ENCODE assay signal across 10 cellular contexts in the genomic region with DNA sequence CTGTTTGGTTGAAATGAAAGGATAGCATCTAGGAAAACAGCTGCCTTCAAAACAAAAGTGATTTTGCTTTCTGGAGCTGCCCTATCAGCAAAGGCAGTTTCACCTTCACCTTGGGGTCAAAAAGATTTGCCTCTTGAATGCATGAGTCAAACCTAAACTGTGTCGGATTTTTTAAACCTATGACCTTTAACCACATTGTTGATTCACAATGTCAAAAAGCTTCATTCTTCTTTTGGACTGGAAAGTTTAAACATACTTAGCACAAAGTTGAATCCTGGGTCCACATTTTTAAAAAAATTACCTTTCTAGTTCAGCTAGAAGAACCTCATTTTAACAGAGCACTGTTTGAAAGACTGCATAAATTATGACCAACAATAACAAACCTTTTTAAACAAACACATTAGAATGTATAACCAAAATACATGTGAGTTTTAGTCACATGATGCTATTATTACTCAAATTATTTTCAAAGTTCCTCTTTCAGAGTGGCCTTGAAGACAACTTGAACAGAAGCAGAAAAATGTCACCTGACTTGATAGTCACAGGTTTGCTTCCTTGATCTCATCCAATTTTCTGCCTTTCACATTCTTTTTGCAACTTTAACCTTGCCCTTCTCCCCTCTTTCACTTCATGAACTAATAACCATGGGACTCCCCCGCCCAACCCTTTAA.
DNase-seq lines count a peak whose midpoint lies in the region; ATAC-seq and TF ChIP-seq lines count a peak whose summit lies in the region.
"Had no signal": no experiment of that assay in that cellular context is flagged by ENCODE, and none has a peak within 500 bp of the region (broad histone marks: within the 10 kb centered on the region; RNA-seq: fewer than 3 reads in every experiment).

No MANE protein-coding gene starts in this region.

- H3K4me3 ChIP-seq in GM06990 (replicated peaks; ENCODE audit: low read depth, low read length): peak overlapping the region; percentile 22; the same call in 1 of the 2 replicates
- H3K4me3 ChIP-seq: thoracic aorta had no signal

- no peaks in the 10 kb centered on the region for H3K27me3 Mint-ChIP-seq in activated B cell treated with CpG ODN at 0.5 μM for 24 hours

- POLR2A ChIA-PET in activated B cell treated with CpG ODN at 0.5 μM for 24 hours (lab: Charles Lee): interaction anchor here (0.6 to 3.5 kb wide), 9 partner anchors 11 to 755 kb away, joined by 3 to 40 read pairs (median 4); partner anchors contain the start of genes HOMER1 and LHFPL2

- H3K36me3 ChIP-seq in GM06990 (ENCODE audit: control insufficient read depth, insufficient read depth, low read length): no peaks in the 10 kb centered on the region
- H3K36me3 ChIP-seq: thoracic aorta had no signal

- CTCF ChIA-PET in activated B cell treated with CpG ODN at 0.5 μM for 24 hours (lab: Charles Lee): interaction anchor here (0.7 to 1.2 kb wide), 2 partner anchors 65 to 207 kb away, joined by 3 read pairs; no protein-coding TSS in a partner anchor

- H3K36me3 Mint-ChIP-seq in activated B cell treated with CpG ODN at 0.5 μM for 24 hours (ENCODE audit: low read depth): peaks cover 2% of the 10 kb centered on the region

- TF ChIP-seq CTCF in GM06990 (IDR thresholded peaks at IDR 0.05; ENCODE audit: insufficient read depth, low read length, poor library complexity, severe bottlenecking): no peak
- no peak for TF ChIP-seq CTCF in activated B cell treated with CpG ODN at 0.5 μM for 24 hours (IDR thresholded peaks at IDR 0.05)

- no peaks in the 10 kb centered on the region for H3K27me3 ChIP-seq in GM06990 (replicated peaks; ENCODE audit: control insufficient read depth, insufficient read depth, low read length)

- H3K4me1 Mint-ChIP-seq in activated B cell treated with CpG ODN at 0.5 μM for 24 hours: peaks cover 79% of the 10 kb centered on the region

- DNase-seq in GM06990 (ENCODE audit: extremely low read depth, insufficient read length): peak; percentile 76
- no peak for DNase-seq in activated B cell treated with CpG ODN at 0.5 μM for 24 hours
- DNase-seq in NCI-H1105 (lab: John Stamatoyannopoulos, UW): no peak
- DNase-seq in SHP77 treated with DMSO at 0.1 percent for 48 hours (lab: John Stamatoyannopoulos, UW): no peak
- no peak for DNase-seq in stimulated activated CD8-positive, alpha-beta memory T cell treated with anti-CD3 and anti-CD28 coated beads, Interleukin-4, amount 100 ng/mL, for 48 hours
- no peak for DNase-seq in HPDE6-E6E7 (ENCODE audit: extremely low spot score)
- DNase-seq: nucleus accumbens had no signal

- peaks cover 11% of the 10 kb centered on the region for H3K9me3 Mint-ChIP-seq in activated B cell treated with CpG ODN at 0.5 μM for 24 hours

- peak; percentile 63 for ATAC-seq in GM19328 (IDR thresholded peaks at IDR 0.05; ENCODE audit: unreplicated experiment)
- ATAC-seq in HG03045 (IDR thresholded peaks at IDR 0.05; ENCODE audit: unreplicated experiment): peak; percentile 61
- peak; percentile 55 for ATAC-seq in activated B cell treated with CpG ODN at 0.5 μM for 24 hours (ENCODE audit: low read depth)

- intact Hi-C loops in activated B cell treated with CpG ODN at 0.5 μM for 24 hours (cut with micrococcal nuclease): loop anchor here (1.0 to 5.0 kb wide), 2 partner anchors 30 to 981 kb away; partner anchors contain the start of gene TBCA

- peak overlapping the region; percentile 64 for H3K4me3 Mint-ChIP-seq in activated B cell treated with CpG ODN at 0.5 μM for 24 hours

- peak overlapping the region; percentile 95 for H3K27ac Mint-ChIP-seq in activated B cell treated with CpG ODN at 0.5 μM for 24 hours
